Comparison of ENCODE assay signal across 8 cellular contexts in the genomic region with DNA sequence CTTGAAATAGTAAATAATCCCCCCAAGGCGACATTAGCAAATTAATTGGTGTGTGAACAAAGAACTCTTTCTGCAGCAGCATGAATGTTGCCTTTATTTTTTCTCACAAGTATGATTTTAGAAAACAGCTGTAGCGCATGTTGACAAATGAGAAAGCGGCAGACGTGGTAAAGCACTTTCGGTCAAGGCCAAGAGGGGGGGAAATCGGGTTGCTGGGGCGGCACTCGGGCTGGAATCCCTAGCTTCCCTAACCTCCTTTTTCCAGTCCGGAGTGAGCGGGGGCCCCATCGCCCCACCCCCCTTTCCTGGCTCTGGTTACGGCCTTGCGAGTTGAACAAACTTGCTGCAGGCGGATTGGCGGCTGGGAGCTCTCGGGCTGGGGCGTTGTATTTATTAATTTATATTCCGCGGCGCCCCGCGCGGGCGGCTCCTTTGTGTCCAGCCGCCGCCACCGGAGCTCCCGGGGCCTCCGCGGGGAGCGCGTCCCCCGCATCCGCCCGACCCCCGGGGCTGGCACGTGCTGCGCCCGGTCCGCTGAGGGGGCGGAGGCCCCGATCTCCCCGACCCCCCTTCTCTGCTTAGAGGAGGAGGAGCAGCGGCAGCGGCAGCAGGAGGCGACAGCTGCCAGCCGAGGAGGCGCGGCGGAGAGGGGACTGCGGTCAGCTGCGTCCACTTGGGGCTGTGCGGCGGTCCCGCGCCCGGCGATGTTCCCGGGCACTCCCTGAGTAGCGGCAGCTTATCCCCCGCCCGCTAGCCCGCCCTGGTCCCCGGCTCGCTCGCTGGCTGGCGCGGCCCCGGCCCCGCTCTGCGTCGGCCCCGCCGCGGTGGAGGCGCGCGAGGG. TPM values are rescaled to one million over a fixed set of nuclear protein-coding genes. Genes with fewer than 3 reads are reported as not detected.
DNase-seq lines count a peak whose midpoint lies in the region; ATAC-seq lines count a peak whose summit lies in the region.

A gene with protein sequence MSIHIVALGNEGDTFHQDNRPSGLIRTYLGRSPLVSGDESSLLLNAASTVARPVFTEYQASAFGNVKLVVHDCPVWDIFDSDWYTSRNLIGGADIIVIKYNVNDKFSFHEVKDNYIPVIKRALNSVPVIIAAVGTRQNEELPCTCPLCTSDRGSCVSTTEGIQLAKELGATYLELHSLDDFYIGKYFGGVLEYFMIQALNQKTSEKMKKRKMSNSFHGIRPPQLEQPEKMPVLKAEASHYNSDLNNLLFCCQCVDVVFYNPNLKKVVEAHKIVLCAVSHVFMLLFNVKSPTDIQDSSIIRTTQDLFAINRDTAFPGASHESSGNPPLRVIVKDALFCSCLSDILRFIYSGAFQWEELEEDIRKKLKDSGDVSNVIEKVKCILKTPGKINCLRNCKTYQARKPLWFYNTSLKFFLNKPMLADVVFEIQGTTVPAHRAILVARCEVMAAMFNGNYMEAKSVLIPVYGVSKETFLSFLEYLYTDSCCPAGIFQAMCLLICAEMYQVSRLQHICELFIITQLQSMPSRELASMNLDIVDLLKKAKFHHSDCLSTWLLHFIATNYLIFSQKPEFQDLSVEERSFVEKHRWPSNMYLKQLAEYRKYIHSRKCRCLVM (plus strand): TSS at position 607 of the 841 bp plus-strand sequence. CDS start 347 bp downstream, outside the sequence.

- DNase-seq in EH (ENCODE audit: low read depth) (peak; percentile 93), Kasumi-1 (lab: John Stamatoyannopoulos, UW) (peak; percentile 66 to 69), SHP77 (lab: John Stamatoyannopoulos, UW) (peak; percentile 84 to 91), head of caudate nucleus (peak; percentile 77 to 96 (median 90)), non-pigmented ciliary epithelial cell (ENCODE audit: low read depth) (peak; percentile 72)

- ATAC-seq in GM21825 (IDR thresholded peaks at IDR 0.05; ENCODE audit: unreplicated experiment) = peak; percentile 48

- intact Hi-C loops in head of caudate nucleus (cut with DNase I) = loop anchor here (5.0 kb wide), 1 partner anchor 46 kb away; no protein-coding TSS in a partner anchor

- peak within 1 kb of the TSS; percentile 36 for H3K27ac ChIP-seq in adipose tissue (ENCODE audit: low read depth, low read length)
- H3K27ac ChIP-seq in urinary bladder (ENCODE audit: low read depth) = peak within 1 kb of the TSS; percentile 94

- H3K4me3 ChIP-seq in urinary bladder (ENCODE audit: low read depth, low read length) = peak within 1 kb of the TSS; percentile 76

- H3K36me3 ChIP-seq in urinary bladder (ENCODE audit: insufficient read depth) = no peaks in the 10 kb centered on the region

- no peaks in the 10 kb centered on the region for H3K4me1 ChIP-seq in urinary bladder (ENCODE audit: insufficient read depth)

- WGBS in adipose tissue, 3 donors = 1% methylated on average over 57 to 78 of the region's 78 CpGs
- WGBS in urinary bladder = under 1% methylated on average over 77 of the region's 78 CpGs

RNA-seq across cellular contexts. Expression of the gene that starts here (rescaled TPM):
- polyA plus RNA-seq in adipose tissue (10 to 100 TPM; 75.1 to 81.4 (median 77.9) TPM), urinary bladder (24.0 TPM)
- total RNA-seq in urinary bladder = 282 TPM

Comparison
In these comparisons a context has a peak if more than half of its experiments do, and no peak if none do; other contexts are left out.
1. Peak in every context shown above with its lines: DNase-seq, ATAC-seq, H3K4me3 ChIP-seq and H3K27ac ChIP-seq.